1 cellular context compared by ENCODE assay signal in genomic region chr22:26617251-26618199, GRCh38.
TF ChIP-seq lines count a peak whose summit lies in the region.

TSS of gene CRYBB1 (minus strand) at chr22:26618027. CDS start at chr22:26616319, 1,708 bp downstream.

TF ChIP-seq in GM23338, 12 proteins besides CTCF, POLR2A, EP300 and RAD21 (continued from another document):
- TF ChIP-seq, protein P1, sequence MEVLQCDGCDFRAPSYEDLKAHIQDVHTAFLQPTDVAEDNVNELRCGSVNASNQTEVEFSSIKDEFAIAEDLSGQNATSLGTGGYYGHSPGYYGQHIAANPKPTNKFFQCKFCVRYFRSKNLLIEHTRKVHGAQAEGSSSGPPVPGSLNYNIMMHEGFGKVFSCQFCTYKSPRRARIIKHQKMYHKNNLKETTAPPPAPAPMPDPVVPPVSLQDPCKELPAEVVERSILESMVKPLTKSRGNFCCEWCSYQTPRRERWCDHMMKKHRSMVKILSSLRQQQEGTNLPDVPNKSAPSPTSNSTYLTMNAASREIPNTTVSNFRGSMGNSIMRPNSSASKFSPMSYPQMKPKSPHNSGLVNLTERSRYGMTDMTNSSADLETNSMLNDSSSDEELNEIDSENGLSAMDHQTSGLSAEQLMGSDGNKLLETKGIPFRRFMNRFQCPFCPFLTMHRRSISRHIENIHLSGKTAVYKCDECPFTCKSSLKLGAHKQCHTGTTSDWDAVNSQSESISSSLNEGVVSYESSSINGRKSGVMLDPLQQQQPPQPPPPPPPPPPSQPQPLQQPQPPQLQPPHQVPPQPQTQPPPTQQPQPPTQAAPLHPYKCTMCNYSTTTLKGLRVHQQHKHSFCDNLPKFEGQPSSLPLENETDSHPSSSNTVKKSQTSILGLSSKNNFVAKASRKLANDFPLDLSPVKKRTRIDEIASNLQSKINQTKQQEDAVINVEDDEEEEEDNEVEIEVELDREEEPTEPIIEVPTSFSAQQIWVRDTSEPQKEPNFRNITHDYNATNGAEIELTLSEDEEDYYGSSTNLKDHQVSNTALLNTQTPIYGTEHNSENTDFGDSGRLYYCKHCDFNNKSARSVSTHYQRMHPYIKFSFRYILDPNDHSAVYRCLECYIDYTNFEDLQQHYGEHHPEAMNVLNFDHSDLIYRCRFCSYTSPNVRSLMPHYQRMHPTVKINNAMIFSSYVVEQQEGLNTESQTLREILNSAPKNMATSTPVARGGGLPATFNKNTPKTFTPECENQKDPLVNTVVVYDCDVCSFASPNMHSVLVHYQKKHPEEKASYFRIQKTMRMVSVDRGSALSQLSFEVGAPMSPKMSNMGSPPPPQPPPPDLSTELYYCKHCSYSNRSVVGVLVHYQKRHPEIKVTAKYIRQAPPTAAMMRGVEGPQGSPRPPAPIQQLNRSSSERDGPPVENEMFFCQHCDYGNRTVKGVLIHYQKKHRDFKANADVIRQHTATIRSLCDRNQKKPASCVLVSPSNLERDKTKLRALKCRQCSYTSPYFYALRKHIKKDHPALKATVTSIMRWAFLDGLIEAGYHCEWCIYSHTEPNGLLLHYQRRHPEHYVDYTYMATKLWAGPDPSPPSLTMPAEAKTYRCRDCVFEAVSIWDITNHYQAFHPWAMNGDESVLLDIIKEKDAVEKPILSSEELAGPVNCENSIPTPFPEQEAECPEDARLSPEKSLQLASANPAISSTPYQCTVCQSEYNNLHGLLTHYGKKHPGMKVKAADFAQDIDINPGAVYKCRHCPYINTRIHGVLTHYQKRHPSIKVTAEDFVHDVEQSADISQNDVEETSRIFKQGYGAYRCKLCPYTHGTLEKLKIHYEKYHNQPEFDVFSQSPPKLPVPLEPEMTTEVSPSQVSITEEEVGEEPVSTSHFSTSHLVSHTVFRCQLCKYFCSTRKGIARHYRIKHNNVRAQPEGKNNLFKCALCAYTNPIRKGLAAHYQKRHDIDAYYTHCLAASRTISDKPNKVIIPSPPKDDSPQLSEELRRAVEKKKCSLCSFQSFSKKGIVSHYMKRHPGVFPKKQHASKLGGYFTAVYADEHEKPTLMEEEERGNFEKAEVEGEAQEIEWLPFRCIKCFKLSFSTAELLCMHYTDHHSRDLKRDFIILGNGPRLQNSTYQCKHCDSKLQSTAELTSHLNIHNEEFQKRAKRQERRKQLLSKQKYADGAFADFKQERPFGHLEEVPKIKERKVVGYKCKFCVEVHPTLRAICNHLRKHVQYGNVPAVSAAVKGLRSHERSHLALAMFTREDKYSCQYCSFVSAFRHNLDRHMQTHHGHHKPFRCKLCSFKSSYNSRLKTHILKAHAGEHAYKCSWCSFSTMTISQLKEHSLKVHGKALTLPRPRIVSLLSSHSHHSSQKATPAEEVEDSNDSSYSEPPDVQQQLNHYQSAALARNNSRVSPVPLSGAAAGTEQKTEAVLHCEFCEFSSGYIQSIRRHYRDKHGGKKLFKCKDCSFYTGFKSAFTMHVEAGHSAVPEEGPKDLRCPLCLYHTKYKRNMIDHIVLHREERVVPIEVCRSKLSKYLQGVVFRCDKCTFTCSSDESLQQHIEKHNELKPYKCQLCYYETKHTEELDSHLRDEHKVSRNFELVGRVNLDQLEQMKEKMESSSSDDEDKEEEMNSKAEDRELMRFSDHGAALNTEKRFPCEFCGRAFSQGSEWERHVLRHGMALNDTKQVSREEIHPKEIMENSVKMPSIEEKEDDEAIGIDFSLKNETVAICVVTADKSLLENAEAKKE (CRISPR knock-in tag; IDR thresholded peaks at IDR 0.05) = no peak
- TF ChIP-seq ZNF331 (CRISPR knock-in tag; IDR thresholded peaks at IDR 0.05; ENCODE audit: low read depth) = no peak
